Comparison of ENCODE assay signal across 8 cellular contexts in genomic region chr7:143361552-143362125, GRCh38. TPM values are rescaled to one million over a fixed set of nuclear protein-coding genes. Genes with fewer than 3 reads are reported as not detected.
DNase-seq lines count a peak whose midpoint lies in the region; ATAC-seq and TF ChIP-seq lines count a peak whose summit lies in the region.

No MANE protein-coding gene starts in this region.

- peaks cover 21% of the 10 kb centered on the region for H3K27me3 Mint-ChIP-seq in GM23338 (ENCODE audit: insufficient read depth, low read depth, poor library complexity)

- DNase-seq in GM23338 (ENCODE audit: low spot score) (peak; percentile 69), Panc1 (ENCODE audit: low read depth, low spot score) (no peak), foreskin keratinocyte (no peak), skeletal muscle cell (ENCODE audit: low read depth) (no peak), DMS153 treated with DMSO at 0.1 percent for 48 hours (lab: John Stamatoyannopoulos, UW; ENCODE audit: unreplicated experiment) (no peak), OCI-M1 (lab: John Stamatoyannopoulos, UW) (no peak), occipital lobe (lab: John Stamatoyannopoulos, UW) (no peak), putamen (ENCODE audit: low spot score) (no peak)

- H3K36me3 ChIP-seq in GM23338 (ENCODE audit: insufficient read depth), result peaks cover 11% of the 10 kb centered on the region
- H3K36me3 ChIP-seq in Panc1 (ENCODE audit: control insufficient read depth, insufficient read depth, low read length), result no peaks in the 10 kb centered on the region

- peak overlapping the region; percentile 74; the same call in 1 of the 2 replicates for H3K27ac ChIP-seq in GM23338 (ENCODE audit: low read depth)
- H3K27ac ChIP-seq in Panc1 (ENCODE audit: low read length), result no peak overlapping the region
- no peak overlapping the region for H3K27ac ChIP-seq in foreskin keratinocyte

- TF ChIP-seq CTCF in GM23338 (conservative IDR thresholded peaks at IDR 0.05; ENCODE audit: low read depth in 2 of 2) (no peak), Panc1 (IDR thresholded peaks at IDR 0.05) (no peak), foreskin keratinocyte (conservative IDR thresholded peaks at IDR 0.05) (no peak)

- H3K9me2 ChIP-seq in GM23338 (ENCODE audit: insufficient read depth), result no peaks in the 10 kb centered on the region; the same call in 1 of the 2 replicates

- intact Hi-C loops in Panc1 (cut with micrococcal nuclease; ENCODE audit: unreplicated experiment), result no loop called here

- CTCF ChIA-PET in Panc1 (lab: Charles Lee), result no interaction called here

- no peaks in the 10 kb centered on the region for H4K20me1 ChIP-seq in GM23338 (replicated peaks; ENCODE audit: insufficient read depth)

- no peaks in the 10 kb centered on the region for H3K79me2 ChIP-seq in GM23338 (replicated peaks; ENCODE audit: insufficient read depth)

- no peaks in the 10 kb centered on the region for H3F3A ChIP-seq in GM23338 (replicated peaks; ENCODE audit: low read depth)

- no peaks in the 10 kb centered on the region; the same call in 1 of the 3 replicates for H3K9me3 Mint-ChIP-seq in GM23338

- BruUV-seq in Panc1 (replicated peaks; lab: Mats Ljungman, UMichigan), result no TSS peak

- H3K4me3 ChIP-seq in GM23338 (peak overlapping the region; percentile 91), Panc1 (ENCODE audit: low read depth in 2 of 2, low read length in 2 of 2) (peak overlapping the region; percentile 44 to 51), skeletal muscle cell (ENCODE audit: low read depth, low read length) (peak overlapping the region; percentile 66)

- H3K9me3 ChIP-seq in Panc1 (ENCODE audit: control insufficient read depth, insufficient read depth, low read depth, low read length), result no peaks in the 10 kb centered on the region

- H3K27ac Mint-ChIP-seq in GM23338, result no peak overlapping the region

- POLR2A ChIA-PET in Panc1 (lab: Charles Lee), result interaction anchor here (0.6 kb wide), 1 partner anchor 573 kb away, joined by 18 read pairs; no protein-coding TSS in a partner anchor

- H3K27me3 ChIP-seq in GM23338 (ENCODE audit: insufficient read depth) (peaks cover 22% of the 10 kb centered on the region), Panc1 (ENCODE audit: control insufficient read depth, insufficient read depth, low read length) (peaks cover 25% of the 10 kb centered on the region), foreskin keratinocyte (peaks cover 85% of the 10 kb centered on the region)

- peaks cover 21% of the 10 kb centered on the region for H3K4me1 Mint-ChIP-seq in GM23338

- H3K4me1 ChIP-seq in GM23338 (ENCODE audit: insufficient read depth) (peaks cover 16% of the 10 kb centered on the region), Panc1 (ENCODE audit: control insufficient read depth, insufficient read depth, low read length) (no peaks in the 10 kb centered on the region), foreskin keratinocyte (no peaks in the 10 kb centered on the region)

- peaks cover 32% of the 10 kb centered on the region for H3K36me3 Mint-ChIP-seq in GM23338 (ENCODE audit: low read depth)

- ATAC-seq in GM23338 (peak; percentile 70), Panc1 (no peak), foreskin keratinocyte (peak; percentile 5)

- in situ Hi-C loops in Panc1 (cut with HindIII; ENCODE audit: low pct_unique_long_range_greater_than_20kb, low sequenced_read_pairs), result no loop called here

- peak overlapping the region; percentile 90 for H3K4me2 ChIP-seq in GM23338

- H3K4me3 Mint-ChIP-seq in GM23338, result peak overlapping the region; percentile 90

- H2AFZ ChIP-seq in GM23338, result peak overlapping the region; percentile 52; the same call in 1 of the 2 replicates

TF ChIP-seq in GM23338, 12 proteins besides CTCF, POLR2A, EP300 and RAD21 (continues in another document):
- TF ChIP-seq CREB1 (CRISPR knock-in tag; IDR thresholded peaks at IDR 0.05; ENCODE audit: low read depth) (no peak), ZNF331 (CRISPR knock-in tag; IDR thresholded peaks at IDR 0.05; ENCODE audit: low read depth) (no peak), REST (IDR thresholded peaks at IDR 0.05; ENCODE audit: unreplicated experiment) (no peak)

RNA-seq across cellular contexts. Expression of gene FAM131B, which starts 0.9 kb away (rescaled TPM):
- total RNA-seq in GM23338 (2014; rRNA removed; shearing (Covaris generic)), result 28.8 and 30.2 TPM in 2 replicates
- 4.7 and 5.4 TPM in 2 replicates for polyA plus RNA-seq in GM23338 (2016; fragmentation: Nextera tagmentation; extraction: Ambion mirVana)
- 1.5 TPM for total RNA-seq in Panc1 (2021; ENCODE audit: unreplicated experiment)
- polyA plus RNA-seq in Panc1 (2012; ENCODE audit: insufficient read length), result 1.9 TPM
- 0.18 and 0.20 TPM in 2 replicates for total RNA-seq in foreskin keratinocyte
- polyA plus RNA-seq in foreskin keratinocyte, result 0.07 and 0.11 TPM in 2 replicates
- 91.1 TPM for total RNA-seq in occipital lobe

RNA-seq across cellular contexts. Expression of gene ZYX, which starts 19.5 kb away (rescaled TPM):
- total RNA-seq in GM23338 (2014; rRNA removed; shearing (Covaris generic)), result 132 and 141 TPM in 2 replicates
- 108 and 111 TPM in 2 replicates for polyA plus RNA-seq in GM23338 (2016; fragmentation: Nextera tagmentation; extraction: Ambion mirVana)
- total RNA-seq in Panc1 (2021; ENCODE audit: unreplicated experiment), result 169 TPM
- 257 TPM for polyA plus RNA-seq in Panc1 (2012; ENCODE audit: insufficient read length)
- total RNA-seq in foreskin keratinocyte, result 126 and 140 TPM in 2 replicates
- 252 and 253 TPM in 2 replicates for polyA plus RNA-seq in foreskin keratinocyte
- total RNA-seq in occipital lobe, result 9.4 TPM

RNA-seq across cellular contexts. Expression of gene CLCN1, which starts 45.7 kb away (rescaled TPM):
- 0.23 and 0.38 TPM in 2 replicates for total RNA-seq in GM23338 (2014; rRNA removed; shearing (Covaris generic))
- polyA plus RNA-seq in GM23338 (2016; fragmentation: Nextera tagmentation; extraction: Ambion mirVana), result 0.43 and 0.48 TPM in 2 replicates
- total RNA-seq in Panc1 (2021; ENCODE audit: unreplicated experiment), result 0.15 TPM
- 0.21 TPM for polyA plus RNA-seq in Panc1 (2012; ENCODE audit: insufficient read length)
- 0.04 TPM in 1 of 2 replicates, not detected in the other for total RNA-seq in foreskin keratinocyte
- polyA plus RNA-seq in foreskin keratinocyte, result 0.02 TPM in 1 of 2 replicates, not detected in the other
- total RNA-seq in occipital lobe, result under 0.01 TPM

RNA-seq across cellular contexts. Expression of gene EPHA1, which starts 47.0 kb away (rescaled TPM):
- 119 and 154 TPM in 2 replicates for total RNA-seq in GM23338 (2014; rRNA removed; shearing (Covaris generic))
- polyA plus RNA-seq in GM23338 (2016; fragmentation: Nextera tagmentation; extraction: Ambion mirVana) (60.7 and 66.1 TPM in 2 replicates), foreskin keratinocyte (20.1 and 22.3 TPM in 2 replicates)
- total RNA-seq in Panc1 (2021; ENCODE audit: unreplicated experiment) (0.39 TPM), foreskin keratinocyte (35.0 and 38.9 TPM in 2 replicates), occipital lobe (not detected)
- 1.4 TPM for polyA plus RNA-seq in Panc1 (2012; ENCODE audit: insufficient read length)

Comparison
In these comparisons a context has a peak if more than half of its experiments do, and no peak if none do; other contexts are left out.
1. RNA of gene FAM131B, which starts 0.9 kb away (total RNA-seq): 91.1 TPM in occipital lobe (single experiment) and 28.8 to 30.2 TPM in GM23338; 1.5 TPM in Panc1 (single experiment) and 0.18 to 0.20 TPM in foreskin keratinocyte; every median in the first group is over 10 times any median in the second.
2. RNA of gene ZYX, which starts 19.5 kb away (total RNA-seq): 169 TPM in Panc1 (single experiment), 132 to 141 TPM in GM23338 and 126 to 140 TPM in foreskin keratinocyte; 9.4 TPM in occipital lobe (single experiment); every median in the first group is over 10 times any median in the second.
3. Peak in every context shown above with its lines, with median percentiles within 50 percentile points of each other: H3K4me3 ChIP-seq.